In the genomic region with DNA sequence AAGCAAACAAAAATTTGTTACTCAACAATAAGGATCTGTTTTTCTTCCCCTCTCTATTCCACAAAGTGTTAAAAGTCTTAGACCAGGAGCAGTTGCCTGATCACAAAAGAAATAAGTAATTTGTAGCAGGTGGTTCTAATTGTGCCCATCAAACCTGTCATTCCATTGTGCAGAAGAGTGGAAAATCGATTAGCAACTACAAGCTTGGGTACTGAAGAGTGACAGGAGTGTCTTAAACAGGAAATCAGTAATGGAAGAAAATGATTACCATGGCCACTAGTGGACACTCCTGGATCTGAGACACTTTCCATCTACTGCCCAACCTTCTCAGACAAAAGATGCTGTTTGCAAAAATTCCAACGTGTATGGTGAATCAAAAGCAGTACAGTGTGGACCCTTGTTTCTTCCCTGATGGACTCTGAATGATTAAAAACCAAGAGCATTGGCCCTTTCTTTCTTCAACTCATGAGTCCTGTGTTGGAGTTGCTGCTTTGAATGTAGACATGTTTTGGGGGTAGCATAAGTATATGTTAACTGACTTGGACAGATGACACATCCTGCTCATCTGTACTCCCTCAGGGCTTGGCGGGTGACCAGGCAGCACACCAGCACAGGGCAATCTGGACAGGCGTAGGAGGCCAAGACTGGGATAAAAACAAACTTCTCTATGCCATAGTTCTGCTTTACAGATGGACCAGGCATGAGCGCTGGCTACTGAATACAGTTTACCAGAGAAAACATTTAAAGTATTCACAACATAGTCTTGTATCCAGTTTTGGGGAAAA, we compare ENCODE assay signal across 23 cellular contexts.
DNase-seq lines count a peak whose midpoint lies in the region; ATAC-seq and TF ChIP-seq lines count a peak whose summit lies in the region.
"Had no signal": no experiment of that assay in that cellular context is flagged by ENCODE, and none has a peak within 500 bp of the region (broad histone marks: within the 10 kb centered on the region; RNA-seq: fewer than 3 reads in every experiment).

No MANE protein-coding gene starts in this region.

- no peaks in the 10 kb centered on the region for H3K36me3 ChIP-seq in WERI-Rb-1

- H3K27ac ChIP-seq in WERI-Rb-1, result no peak overlapping the region
- H3K27ac ChIP-seq: C4-2B, tibial artery had no signal

- no peak overlapping the region for H3K27ac Mint-ChIP-seq in stimulated activated memory B cell treated with anti-CD40 and anti-IgM and Interleukin-4, amounts not matched to agents 10 μg/mL and 1 μg/mL and 100 μg/mL, for 72 hours
- H3K27ac Mint-ChIP-seq: activated CD8-positive, alpha-beta memory T cell treated with anti-CD3 and anti-CD28 coated beads, Interleukin-2, amount 10 ng/mL, durations not matched to agents 7 days and 5 days; stimulated activated naive B cell treated with anti-CD40 and anti-IgM and Interleukin-4, amounts not matched to agents 10 μg/mL and 1 μg/mL and 100 μg/mL, for 72 hours had no signal

- H3K36me3 Mint-ChIP-seq in stimulated activated memory B cell treated with anti-CD40 and anti-IgM and Interleukin-4, amounts not matched to agents 10 μg/mL and 1 μg/mL and 100 μg/mL, for 72 hours, result no peaks in the 10 kb centered on the region
- H3K36me3 Mint-ChIP-seq: activated CD8-positive, alpha-beta memory T cell treated with anti-CD3 and anti-CD28 coated beads, Interleukin-2, amount 10 ng/mL, durations not matched to agents 7 days and 5 days; stimulated activated naive B cell treated with anti-CD40 and anti-IgM and Interleukin-4, amounts not matched to agents 10 μg/mL and 1 μg/mL and 100 μg/mL, for 72 hours had no signal

- H3K9me3 Mint-ChIP-seq in stimulated activated memory B cell treated with anti-CD40 and anti-IgM and Interleukin-4, amounts not matched to agents 10 μg/mL and 1 μg/mL and 100 μg/mL, for 72 hours, result no peaks in the 10 kb centered on the region
- H3K9me3 Mint-ChIP-seq: stimulated activated naive B cell treated with anti-CD40 and anti-IgM and Interleukin-4, amounts not matched to agents 10 μg/mL and 1 μg/mL and 100 μg/mL, for 72 hours had no signal

- H3K27me3 ChIP-seq in WERI-Rb-1 (ENCODE audit: insufficient read depth, low read depth, severe bottlenecking), result no peaks in the 10 kb centered on the region
- H3K27me3 ChIP-seq: tibial artery had no signal

- peak; percentile 13 for ATAC-seq in stimulated activated memory B cell treated with anti-CD40 and anti-IgM and Interleukin-4, amounts not matched to agents 10 μg/mL and 1 μg/mL and 100 μg/mL, for 72 hours
- ATAC-seq in HG03097 (IDR thresholded peaks at IDR 0.05; ENCODE audit: low FRiP score, unreplicated experiment), result no peak
- ATAC-seq: activated CD8-positive, alpha-beta memory T cell treated with anti-CD3 and anti-CD28 coated beads, Interleukin-2, amount 10 ng/mL, durations not matched to agents 7 days and 5 days; PC-3; stimulated activated naive B cell treated with anti-CD40 and anti-IgM and Interleukin-4, amounts not matched to agents 10 μg/mL and 1 μg/mL and 100 μg/mL, for 72 hours had no signal

- H3K27me3 Mint-ChIP-seq in stimulated activated memory B cell treated with anti-CD40 and anti-IgM and Interleukin-4, amounts not matched to agents 10 μg/mL and 1 μg/mL and 100 μg/mL, for 72 hours, result peaks cover 19% of the 10 kb centered on the region

- TF ChIP-seq CTCF in fibroblast of mammary gland (conservative IDR thresholded peaks at IDR 0.05; ENCODE audit: control insufficient read depth, insufficient read depth, low read depth, low read length) (no peak), WERI-Rb-1 (IDR thresholded peaks at IDR 0.05; ENCODE audit: low read depth, low read length) (no peak)

- H3K4me3 ChIP-seq in fibroblast of mammary gland (ENCODE audit: control insufficient read depth, low read depth, low read length) (no peak overlapping the region), WERI-Rb-1 (ENCODE audit: low read depth, low read length) (no peak overlapping the region)
- H3K4me3 ChIP-seq: tibial artery had no signal

- DNase-seq in NCI-H2171 treated with DMSO at 0.1 percent for 48 hours (lab: John Stamatoyannopoulos, UW) (peak; percentile 51), NCI-H2171 (lab: John Stamatoyannopoulos, UW) (no peak), NCI-H748 treated with DMSO at 0.1 percent for 48 hours (lab: John Stamatoyannopoulos, UW) (peak; percentile 15), fibroblast of mammary gland (ENCODE audit: low read depth) (peak; percentile 16), WERI-Rb-1 (no peak)
- no peak for DNase-seq in activated CD8-positive, alpha-beta memory T cell treated with anti-CD3 and anti-CD28 coated beads, Interleukin-2, amount 50 U/mL, for 4 hours
- DNase-seq: 8988T; activated CD4-positive, alpha-beta T cell treated with anti-CD3 and anti-CD28 coated beads for 4 hours; activated CD8-positive, alpha-beta memory T cell treated with anti-CD3 and anti-CD28 coated beads, Interleukin-2, amount 10 ng/mL, durations not matched to agents 7 days and 5 days; amygdala; caudate nucleus; HCEC 1CT; midbrain; MV-4-11; NCI-H1930; NCI-H526 treated with DMSO at 0.1 percent for 48 hours; PC-3; stimulated activated naive B cell treated with anti-CD40 and anti-IgM and Interleukin-4, amounts not matched to agents 10 μg/mL and 1 μg/mL and 100 μg/mL, for 72 hours; T-helper 9 cell; tibial artery had no signal

- H3K9me3 ChIP-seq in WERI-Rb-1 (ENCODE audit: severe bottlenecking), result no peaks in the 10 kb centered on the region
- H3K9me3 ChIP-seq: tibial artery had no signal

- H3K4me3 Mint-ChIP-seq in stimulated activated memory B cell treated with anti-CD40 and anti-IgM and Interleukin-4, amounts not matched to agents 10 μg/mL and 1 μg/mL and 100 μg/mL, for 72 hours, result no peak overlapping the region
- H3K4me3 Mint-ChIP-seq: activated CD8-positive, alpha-beta memory T cell treated with anti-CD3 and anti-CD28 coated beads, Interleukin-2, amount 10 ng/mL, durations not matched to agents 7 days and 5 days; stimulated activated naive B cell treated with anti-CD40 and anti-IgM and Interleukin-4, amounts not matched to agents 10 μg/mL and 1 μg/mL and 100 μg/mL, for 72 hours had no signal

- no peaks in the 10 kb centered on the region for H3K4me1 Mint-ChIP-seq in stimulated activated memory B cell treated with anti-CD40 and anti-IgM and Interleukin-4, amounts not matched to agents 10 μg/mL and 1 μg/mL and 100 μg/mL, for 72 hours
- H3K4me1 Mint-ChIP-seq: activated CD8-positive, alpha-beta memory T cell treated with anti-CD3 and anti-CD28 coated beads, Interleukin-2, amount 10 ng/mL, durations not matched to agents 7 days and 5 days; stimulated activated naive B cell treated with anti-CD40 and anti-IgM and Interleukin-4, amounts not matched to agents 10 μg/mL and 1 μg/mL and 100 μg/mL, for 72 hours had no signal

Comparison
In these comparisons a context has a peak if more than half of its experiments do, and no peak if none do; other contexts are left out.
1. DNase-seq: peak in NCI-H2171 treated with DMSO at 0.1 percent for 48 hours (single experiment), NCI-H748 treated with DMSO at 0.1 percent for 48 hours (single experiment) and fibroblast of mammary gland (single experiment); none in NCI-H2171 (single experiment), WERI-Rb-1 (single experiment) and activated CD8-positive, alpha-beta memory T cell treated with anti-CD3 and anti-CD28 coated beads, Interleukin-2, amount 50 U/mL, for 4 hours (single experiment).